15 cellular contexts compared by ENCODE assay signal in the genomic region with DNA sequence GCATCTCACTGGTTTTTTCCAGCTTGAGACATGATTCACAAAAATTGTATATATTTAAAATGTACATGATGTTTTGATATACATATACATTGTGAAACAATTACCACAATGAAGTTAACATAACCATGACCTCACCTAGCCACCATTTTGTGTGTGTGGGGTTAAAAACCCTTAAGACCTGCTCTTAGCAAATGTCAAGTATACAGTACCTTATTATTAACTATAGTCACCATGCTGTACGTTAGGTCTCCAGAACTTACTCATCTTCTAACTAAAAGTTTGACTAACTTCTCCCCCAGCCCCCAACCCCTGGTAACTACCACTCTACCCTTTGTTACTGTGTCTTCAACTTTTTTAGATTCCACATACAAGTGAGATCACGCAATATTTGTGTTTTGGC. TPM values are rescaled to one million over a fixed set of nuclear protein-coding genes. Genes with fewer than 3 reads are reported as not detected.
DNase-seq lines count a peak whose midpoint lies in the region; ATAC-seq and TF ChIP-seq lines count a peak whose summit lies in the region.
"Had no signal": no experiment of that assay in that cellular context is flagged by ENCODE, and none has a peak within 500 bp of the region (broad histone marks: within the 10 kb centered on the region; RNA-seq: fewer than 3 reads in every experiment).

No MANE protein-coding gene starts in this region.

- H3K9me3 Mint-ChIP-seq in activated T-cell treated with anti-CD3 and anti-CD28 coated beads, Interleukin-2, amount 50 U/mL, for 4 hours, result no peaks in the 10 kb centered on the region
- H3K9me3 Mint-ChIP-seq in T-cell, result peaks cover 0 to 2% (median 0%) of the 10 kb centered on the region in 3 donors
- H3K9me3 Mint-ChIP-seq in effector memory CD8-positive, alpha-beta T cell, result no peaks in the 10 kb centered on the region
- H3K9me3 Mint-ChIP-seq in stimulated activated naive CD8-positive, alpha-beta T cell treated with anti-CD3 and anti-CD28 coated beads, Interleukin-15, Interleukin-2, amounts not matched to agents 100 ng/mL and 50 ng/mL, for 24 hours, result no peaks in the 10 kb centered on the region
- H3K9me3 Mint-ChIP-seq in chondrocyte (ENCODE audit: low read depth), result peaks cover 4% of the 10 kb centered on the region

- peak; percentile 28 to 46 for ATAC-seq in activated T-cell treated with anti-CD3 and anti-CD28 coated beads, Interleukin-2, amount 50 U/mL, for 4 hours
- no peak for ATAC-seq in T-cell (replicated peaks in 1 of 4)
- no peak for ATAC-seq in effector memory CD8-positive, alpha-beta T cell (replicated peaks)
- ATAC-seq in HG02885 (IDR thresholded peaks at IDR 0.05; ENCODE audit: poor library complexity, unreplicated experiment), result no peak
- ATAC-seq: PC-3 had no signal

- H3K27ac Mint-ChIP-seq in T-cell (peak overlapping the region; percentile 39 to 88), chondrocyte (ENCODE audit: unreplicated experiment) (no peak overlapping the region)
- peak overlapping the region; percentile 86 to 94 for H3K27ac Mint-ChIP-seq in effector memory CD8-positive, alpha-beta T cell
- peak overlapping the region; percentile 98 for H3K27ac Mint-ChIP-seq in stimulated activated naive CD8-positive, alpha-beta T cell treated with anti-CD3 and anti-CD28 coated beads, Interleukin-15, Interleukin-2, amounts not matched to agents 100 ng/mL and 50 ng/mL, for 24 hours

- CTCF ChIA-PET in T-cell (lab: Charles Lee), result interaction anchor here (0.6 to 2.0 kb wide), 4 partner anchors 193 to 758 kb away, joined by 3 to 7 read pairs (median 4); no protein-coding TSS in a partner anchor

- TF ChIP-seq CTCF in chondrocyte (IDR thresholded peaks at IDR 0.05), result no peak

- POLR2A ChIA-PET in T-cell (lab: Charles Lee), result no interaction called here

- peaks cover 8% of the 10 kb centered on the region for H3K27me3 Mint-ChIP-seq in activated T-cell treated with anti-CD3 and anti-CD28 coated beads, Interleukin-2, amount 50 U/mL, for 4 hours (ENCODE audit: low read depth)
- H3K27me3 Mint-ChIP-seq in T-cell, result peaks cover 8% of the 10 kb centered on the region in 2 donors
- H3K27me3 Mint-ChIP-seq in effector memory CD8-positive, alpha-beta T cell, result no peaks in the 10 kb centered on the region
- H3K27me3 Mint-ChIP-seq in stimulated activated naive CD8-positive, alpha-beta T cell treated with anti-CD3 and anti-CD28 coated beads, Interleukin-15, Interleukin-2, amounts not matched to agents 100 ng/mL and 50 ng/mL, for 24 hours, result no peaks in the 10 kb centered on the region
- H3K27me3 Mint-ChIP-seq in chondrocyte (ENCODE audit: low read depth), result peaks cover 7% of the 10 kb centered on the region

- DNase-seq in activated T-cell treated with anti-CD3 and anti-CD28 coated beads, Interleukin-2, amount 50 U/mL, for 4 hours, result no peak
- DNase-seq in activated T-cell treated with anti-CD3 and anti-CD28 coated beads, Interleukin-2, amount 50 U/mL, for 48 hours, result no peak
- DNase-seq in T-cell (no peak), NCI-H524 treated with DMSO at 0.1 percent for 48 hours (lab: John Stamatoyannopoulos, UW) (no peak), chondrocyte (ENCODE audit: low spot score) (no peak)
- no peak for DNase-seq in effector memory CD8-positive, alpha-beta T cell
- DNase-seq: GOT3; Karpas-422; NCI-H1092 treated with DMSO at 0.1 percent for 48 hours; NCI-H187 treated with DMSO at 0.1 percent for 48 hours; NCI-H69; NK-92 treated with Interleukin-12 subunit alpha and Interleukin-12 subunit beta, amount 100 ng/mL, for 24 hours had no signal

- no peak overlapping the region for H3K4me3 Mint-ChIP-seq in activated T-cell treated with anti-CD3 and anti-CD28 coated beads, Interleukin-2, amount 50 U/mL, for 4 hours
- H3K4me3 Mint-ChIP-seq in T-cell (peak overlapping the region in 2 of 3 donors; percentile 11 to 72), chondrocyte (ENCODE audit: unreplicated experiment) (no peak overlapping the region)
- H3K4me3 Mint-ChIP-seq in effector memory CD8-positive, alpha-beta T cell, result peak overlapping the region; percentile 74 to 78
- H3K4me3 Mint-ChIP-seq in stimulated activated naive CD8-positive, alpha-beta T cell treated with anti-CD3 and anti-CD28 coated beads, Interleukin-15, Interleukin-2, amounts not matched to agents 100 ng/mL and 50 ng/mL, for 24 hours, result peak overlapping the region; percentile 88

- no peaks in the 10 kb centered on the region for H3K36me3 Mint-ChIP-seq in activated T-cell treated with anti-CD3 and anti-CD28 coated beads, Interleukin-2, amount 50 U/mL, for 4 hours (ENCODE audit: insufficient read depth)
- H3K36me3 Mint-ChIP-seq in T-cell, result no peaks in the 10 kb centered on the region
- peaks cover 47% of the 10 kb centered on the region for H3K36me3 Mint-ChIP-seq in effector memory CD8-positive, alpha-beta T cell (ENCODE audit: insufficient read depth)
- H3K36me3 Mint-ChIP-seq in stimulated activated naive CD8-positive, alpha-beta T cell treated with anti-CD3 and anti-CD28 coated beads, Interleukin-15, Interleukin-2, amounts not matched to agents 100 ng/mL and 50 ng/mL, for 24 hours (ENCODE audit: low read depth), result peaks cover 59% of the 10 kb centered on the region
- H3K36me3 Mint-ChIP-seq in chondrocyte (ENCODE audit: low read depth), result no peaks in the 10 kb centered on the region

- peaks cover 15% of the 10 kb centered on the region for H3K4me1 Mint-ChIP-seq in activated T-cell treated with anti-CD3 and anti-CD28 coated beads, Interleukin-2, amount 50 U/mL, for 4 hours (ENCODE audit: low read depth)
- H3K4me1 Mint-ChIP-seq in T-cell, result peaks cover 25 to 44% (median 38%) of the 10 kb centered on the region in 3 donors
- peaks cover 41 to 72% of the 10 kb centered on the region in 2 donors for H3K4me1 Mint-ChIP-seq in effector memory CD8-positive, alpha-beta T cell (ENCODE audit: low read depth in 2 of 2)
- peaks cover 74% of the 10 kb centered on the region for H3K4me1 Mint-ChIP-seq in stimulated activated naive CD8-positive, alpha-beta T cell treated with anti-CD3 and anti-CD28 coated beads, Interleukin-15, Interleukin-2, amounts not matched to agents 100 ng/mL and 50 ng/mL, for 24 hours (ENCODE audit: low read depth)
- H3K4me1 Mint-ChIP-seq in chondrocyte (ENCODE audit: low read depth), result no peaks in the 10 kb centered on the region

RNA-seq across cellular contexts. Expression of gene EIF2S3B, which starts 52.6 kb away (rescaled TPM):
- 1 to 10 TPM in 2 of 3 donors, under 1 TPM in 1; 0.68 to 6.7 (median 1.2) TPM for total RNA-seq in activated T-cell treated with anti-CD3 and anti-CD28 coated beads, Interleukin-2, amount 50 U/mL, for 4 hours
- total RNA-seq in T-cell (1 to 10 TPM in 2 of 5 donors, under 1 TPM in 3; 0.28 to 3.9 (median 0.63) TPM), chondrocyte (0.56 to 1.5 TPM (median 1.3 TPM) in 3 replicates)

RNA-seq across cellular contexts. Expression of gene MAGOHB, which starts 55.1 kb away (rescaled TPM):
- total RNA-seq in activated T-cell treated with anti-CD3 and anti-CD28 coated beads, Interleukin-2, amount 50 U/mL, for 4 hours, result 100 to 1,000 TPM in 1 of 3 donors, 10 to 100 TPM in 2; 78.1 to 104 (median 98.0) TPM
- total RNA-seq in T-cell (10 to 100 TPM; 11.6 to 22.9 (median 20.3) TPM), chondrocyte (32.7 to 40.9 TPM (median 35.8 TPM) in 3 replicates)

Comparison
In these comparisons a context has a peak if more than half of its experiments do, and no peak if none do; other contexts are left out.
1. ATAC-seq: peak in activated T-cell treated with anti-CD3 and anti-CD28 coated beads, Interleukin-2, amount 50 U/mL, for 4 hours (2 of 2); none in T-cell (0 of 4), effector memory CD8-positive, alpha-beta T cell (single experiment) and HG02885 (single experiment).
2. H3K4me3 Mint-ChIP-seq: peak in T-cell (2 of 3), effector memory CD8-positive, alpha-beta T cell (2 of 2) and stimulated activated naive CD8-positive, alpha-beta T cell treated with anti-CD3 and anti-CD28 coated beads, Interleukin-15, Interleukin-2, amounts not matched to agents 100 ng/mL and 50 ng/mL, for 24 hours (single experiment); none in activated T-cell treated with anti-CD3 and anti-CD28 coated beads, Interleukin-2, amount 50 U/mL, for 4 hours (single experiment) and chondrocyte (single experiment).